8 cellular contexts compared by ENCODE assay signal in the genomic region with DNA sequence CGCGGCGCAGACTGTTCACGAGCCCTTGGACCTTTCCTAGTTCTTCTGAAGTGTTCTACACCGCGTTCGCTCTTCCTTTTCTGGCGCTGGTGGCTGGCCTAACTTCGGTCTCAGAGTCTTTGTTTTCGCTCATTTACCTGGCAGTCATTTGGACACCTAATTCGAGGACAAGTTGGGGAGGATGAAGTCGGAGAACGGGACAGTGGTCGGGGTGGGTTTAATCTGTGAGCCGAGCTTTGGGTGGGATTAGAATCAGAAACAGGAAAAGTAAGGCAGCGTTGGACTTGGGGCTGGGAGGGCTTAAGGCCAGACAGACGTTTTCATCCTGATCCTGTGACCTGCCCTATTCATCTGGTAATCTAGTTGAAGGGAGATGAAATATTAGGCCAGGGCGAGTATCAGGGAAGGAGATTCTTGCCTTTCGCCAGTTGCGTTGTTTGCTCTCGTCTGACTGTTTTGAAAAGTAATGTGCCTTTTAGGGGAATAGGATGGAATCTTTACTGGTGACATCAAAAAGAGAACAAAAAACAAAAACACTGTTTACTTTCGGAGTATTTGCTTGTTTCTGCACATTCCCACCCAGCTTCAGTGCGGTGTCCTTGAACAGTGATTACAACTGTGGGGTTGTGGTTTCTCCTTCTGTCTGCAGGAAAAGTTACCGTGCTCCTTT. TPM values are rescaled to one million over a fixed set of nuclear protein-coding genes. Genes with fewer than 3 reads are reported as not detected.
DNase-seq lines count a peak whose midpoint lies in the region; ATAC-seq and TF ChIP-seq lines count a peak whose summit lies in the region.

No MANE protein-coding gene starts in this region.

- DNase-seq in cardiac septum (ENCODE audit: low spot score) (peak; percentile 76), left ventricle myocardium superior (no peak), dorsolateral prefrontal cortex (peak in 1 of 10 donors; percentile 16), mucosa of descending colon (no peak)

- intact Hi-C loops in cardiac septum (cut with DNase I): loop anchor here (10.0 kb wide), 1 partner anchor 801 kb away; no protein-coding TSS in a partner anchor
- intact Hi-C loops in left ventricle myocardium superior (cut with micrococcal nuclease): no loop called here
- intact Hi-C loops in dorsolateral prefrontal cortex (cut with DNase I): loop anchor here (2.0 to 10.0 kb wide), 10 partner anchors 57 to 799 kb away; no protein-coding TSS in a partner anchor
- intact Hi-C loops in mucosa of descending colon (cut with DNase I, micrococcal nuclease): no loop called here

- H3K79me2 ChIP-seq in OCI-LY3 (ENCODE audit: low read length): peaks cover 65% of the 10 kb centered on the region

- peak overlapping the region; percentile 98 for H3K9ac ChIP-seq in OCI-LY3 (ENCODE audit: low read length)

- H3K4me2 ChIP-seq in OCI-LY3 (ENCODE audit: low read length): peak overlapping the region; percentile 79

- H3K36me3 ChIP-seq in OCI-LY3 (replicated peaks; ENCODE audit: low read depth, low read length): peaks cover 3% of the 10 kb centered on the region
- H3K36me3 ChIP-seq in mucosa of descending colon (ENCODE audit: low read depth): no peaks in the 10 kb centered on the region

- no peak for TF ChIP-seq CTCF in OCI-LY3 (IDR thresholded peaks at IDR 0.05; ENCODE audit: low read depth, low read length)
- TF ChIP-seq CTCF in dorsolateral prefrontal cortex (IDR thresholded peaks at IDR 0.05 in 54 of 56, conservative IDR thresholded peaks at IDR 0.05 in 2 of 56; ENCODE audit: low read depth in 1 of 56, partially characterized antibody in 56 of 56): peak in 3 of 56 donors; percentile 0 to 7 (median 3)
- TF ChIP-seq CTCF in mucosa of descending colon (IDR thresholded peaks at IDR 0.05): no peak

- no peak for ATAC-seq in left ventricle myocardium superior
- no peak for ATAC-seq in mucosa of descending colon
- ATAC-seq in HG02840 (IDR thresholded peaks at IDR 0.05; ENCODE audit: low FRiP score, unreplicated experiment): no peak
- ATAC-seq in esophagus mucosa: no peak
- no peak for ATAC-seq in GM21423 (IDR thresholded peaks at IDR 0.05; ENCODE audit: unreplicated experiment)

- H3K27me3 ChIP-seq in OCI-LY3 (ENCODE audit: low read depth, low read length): no peaks in the 10 kb centered on the region
- no peaks in the 10 kb centered on the region for H3K27me3 ChIP-seq in dorsolateral prefrontal cortex

- H3K4me1 ChIP-seq in OCI-LY3 (ENCODE audit: low read length) (peaks cover 34% of the 10 kb centered on the region), mucosa of descending colon (ENCODE audit: low read depth) (peaks cover 10% of the 10 kb centered on the region)

- H3K4me3 ChIP-seq in OCI-LY3 (ENCODE audit: low read length): peak overlapping the region; percentile 97
- peak overlapping the region; percentile 77 to 100 (median 95) for H3K4me3 ChIP-seq in dorsolateral prefrontal cortex
- H3K4me3 ChIP-seq in mucosa of descending colon: peak overlapping the region; percentile 52

- no peak overlapping the region for H2AFZ ChIP-seq in OCI-LY3 (ENCODE audit: low read depth, low read length)

- peaks cover 38% of the 10 kb centered on the region for H4K20me1 ChIP-seq in OCI-LY3 (ENCODE audit: insufficient read depth, low read length)

- H3K9me3 ChIP-seq in OCI-LY3 (ENCODE audit: insufficient read depth, low read length) (no peaks in the 10 kb centered on the region), mucosa of descending colon (no peaks in the 10 kb centered on the region)

- H3K27ac ChIP-seq in OCI-LY3 (ENCODE audit: low read length) (peak overlapping the region; percentile 95), dorsolateral prefrontal cortex (peak overlapping the region; percentile 94 to 100 (median 99))

RNA-seq across cellular contexts. Expression of a gene that starts 1.9 kb away (rescaled TPM):
- total RNA-seq in cardiac septum: 9.4 TPM
- 6.3 TPM for total RNA-seq in left ventricle myocardium superior
- total RNA-seq in dorsolateral prefrontal cortex: 10 to 100 TPM; 28.5 to 72.8 (median 43.5) TPM
- 10 to 100 TPM; 14.2 to 30.1 (median 14.7) TPM for total RNA-seq in mucosa of descending colon
- 15.8 TPM for total RNA-seq in esophagus mucosa

Comparison
In these comparisons a context has a peak if more than half of its experiments do, and no peak if none do; other contexts are left out.
1. intact Hi-C loops: an anchor here in cardiac septum (10.0 kb wide) and dorsolateral prefrontal cortex (2.0 to 10.0 kb wide); none called in left ventricle myocardium superior and mucosa of descending colon.